Comparison of ENCODE assay signal across 7 cellular contexts in genomic region chr4:154164931-154165839, GRCh38.
DNase-seq lines count a peak whose midpoint lies in the region; ATAC-seq and TF ChIP-seq lines count a peak whose summit lies in the region.

No MANE protein-coding gene starts in this region.

- H2BK120ac ChIP-seq in mesenchymal stem cell (ENCODE audit: low read depth, low read length) = no peak overlapping the region

- no peak overlapping the region for H2AFZ ChIP-seq in mesenchymal stem cell (ENCODE audit: low read depth, low read length)

- no peak overlapping the region for H2AK5ac ChIP-seq in mesenchymal stem cell (ENCODE audit: low read length, severe bottlenecking)

- peak overlapping the region; percentile 64 for H3K9ac ChIP-seq in mesenchymal stem cell (ENCODE audit: low read length)

- peak overlapping the region in 1 of 2 experiments; percentile 54 for H3K18ac ChIP-seq in mesenchymal stem cell (ENCODE audit: low read depth in 1 of 2, low read length in 2 of 2)

- H2BK15ac ChIP-seq in mesenchymal stem cell (ENCODE audit: low read depth, poor library complexity, severe bottlenecking) = no peak overlapping the region

- ATAC-seq in GM18870 (IDR thresholded peaks at IDR 0.05; ENCODE audit: unreplicated experiment) = peak; percentile 84
- ATAC-seq in HG02623 (IDR thresholded peaks at IDR 0.05; ENCODE audit: unreplicated experiment) = peak; percentile 82
- ATAC-seq in left lobe of liver = no peak

- POLR2A ChIA-PET in RWPE1 (lab: Yijun Ruan, JAX; ENCODE audit: low non-redundant PET) = interaction anchor here (0.7 kb wide), 1 partner anchor 316 kb away, joined by 4 read pairs; no protein-coding TSS in a partner anchor

- H3K27ac ChIP-seq in RWPE1 (peak overlapping the region; percentile 68), mesenchymal stem cell (ENCODE audit: low read length, poor library complexity, severe bottlenecking) (peak overlapping the region; percentile 55), Peyer's patch (no peak overlapping the region)

- WGBS in mesenchymal stem cell = 0% methylated on average over 1 of the region's 1 CpG

- TF ChIP-seq POLR2A in Peyer's patch (IDR thresholded peaks at IDR 0.05) = no peak

- H3K27me3 ChIP-seq in mesenchymal stem cell (ENCODE audit: control insufficient read depth in 1 of 2, insufficient read depth in 1 of 2, low read length in 2 of 2) (no peaks in the 10 kb centered on the region), Peyer's patch (no peaks in the 10 kb centered on the region)

- no peak for TF ChIP-seq CTCF in RWPE1 (conservative IDR thresholded peaks at IDR 0.05; ENCODE audit: low read depth)
- no peak for TF ChIP-seq CTCF in Peyer's patch (IDR thresholded peaks at IDR 0.05)

- peak overlapping the region; percentile 10 for H3K4me2 ChIP-seq in mesenchymal stem cell (ENCODE audit: low read length, poor library complexity, severe bottlenecking)

- H3K4me3 ChIP-seq in mesenchymal stem cell (ENCODE audit: insufficient read depth in 1 of 2, low read depth in 1 of 2, low read length in 2 of 2) = no peak overlapping the region
- no peak overlapping the region for H3K4me3 ChIP-seq in Peyer's patch

- H4K91ac ChIP-seq in mesenchymal stem cell (ENCODE audit: low read length) = no peak overlapping the region

- peak; percentile 80 for DNase-seq in RWPE1 (ENCODE audit: low spot score)
- peak; percentile 98 for DNase-seq in mesenchymal stem cell
- DNase-seq in Peyer's patch = no peak
- DNase-seq in left lobe of liver (ENCODE audit: low spot score) = no peak
- no peak for DNase-seq in SHP77 treated with DMSO at 0.1 percent for 48 hours (lab: John Stamatoyannopoulos, UW)

- H3K36me3 ChIP-seq in mesenchymal stem cell (ENCODE audit: control insufficient read depth in 1 of 2, insufficient read depth in 2 of 2, low read depth in 1 of 2, low read length in 2 of 2) = no peaks in the 10 kb centered on the region
- H3K36me3 ChIP-seq in Peyer's patch = no peaks in the 10 kb centered on the region

- H2BK5ac ChIP-seq in mesenchymal stem cell (ENCODE audit: low read depth, low read length, poor library complexity, severe bottlenecking) = no peak overlapping the region

- H3K14ac ChIP-seq in mesenchymal stem cell (ENCODE audit: low read length in 2 of 2) = no peak overlapping the region

- H3K9me3 ChIP-seq in mesenchymal stem cell (ENCODE audit: control insufficient read depth, low read length) (no peaks in the 10 kb centered on the region), Peyer's patch (no peaks in the 10 kb centered on the region)

- no peaks in the 10 kb centered on the region for H3K79me1 ChIP-seq in mesenchymal stem cell (replicated peaks; ENCODE audit: low read length, poor library complexity, severe bottlenecking)

- H4K8ac ChIP-seq in mesenchymal stem cell (ENCODE audit: low read length) = no peak overlapping the region

- no peak overlapping the region for H3K4ac ChIP-seq in mesenchymal stem cell (ENCODE audit: low read depth in 1 of 2, low read length in 2 of 2)

- CTCF ChIA-PET in RWPE1 (lab: Yijun Ruan, JAX) = interaction anchor here (0.6 kb wide), 1 partner anchor 57 kb away, joined by 3 read pairs; no protein-coding TSS in a partner anchor

- H3K4me1 ChIP-seq in mesenchymal stem cell (ENCODE audit: control insufficient read depth, insufficient read depth, low read depth, low read length) = peaks cover 1% of the 10 kb centered on the region
- H3K4me1 ChIP-seq in Peyer's patch = no peaks in the 10 kb centered on the region

- no peak overlapping the region for H2BK12ac ChIP-seq in mesenchymal stem cell (ENCODE audit: low read length in 2 of 2)

- no peak overlapping the region for H3K23ac ChIP-seq in mesenchymal stem cell (ENCODE audit: low read length in 2 of 2)

Comparison
In these comparisons a context has a peak if more than half of its experiments do, and no peak if none do; other contexts are left out.
1. DNase-seq: peak in RWPE1 (single experiment) and mesenchymal stem cell (single experiment); none in Peyer's patch (0 of 3), left lobe of liver (single experiment) and SHP77 treated with DMSO at 0.1 percent for 48 hours (single experiment).
2. H3K27ac ChIP-seq: peak in RWPE1 (single experiment) and mesenchymal stem cell (single experiment); none in Peyer's patch (0 of 4).